Comparison of ENCODE assay signal across 19 cellular contexts in genomic region chr20:57896563-57896962, GRCh38.
"Had no signal": no experiment of that assay in that cellular context is flagged by ENCODE, and none has a peak within 500 bp of the region (broad histone marks: within the 10 kb centered on the region; RNA-seq: fewer than 3 reads in every experiment).

No MANE protein-coding gene starts in this region.

- H3K36me3 ChIP-seq: esophagus muscularis mucosa, gastrocnemius medialis, heart right ventricle, left lung, lower lobe of right lung, ovary, right lobe of liver had no signal

- DNase-seq: cortex of kidney; dorsolateral prefrontal cortex; effector memory CD4-positive, alpha-beta T cell; gastrocnemius medialis; heart right ventricle; kidney glomerular epithelial cell; left lung; lower lobe of right lung; mesenchymal stem cell; midbrain; naive B cell; ovary; stimulated activated CD4-positive, alpha-beta T cell treated with anti-CD3 and anti-CD28 coated beads, Interleukin-12 subunit alpha, Interleukin-12 subunit beta, amount 100 ng/mL, for 4 hours; stimulated activated naive CD4-positive, alpha-beta T cell; trophoblast cell had no signal

- ATAC-seq: gastrocnemius medialis, heart right ventricle, left lung, lower lobe of right lung had no signal

- H3K4me1 ChIP-seq: esophagus muscularis mucosa, gastrocnemius medialis, left lung, lower lobe of right lung had no signal

- H3K27me3 ChIP-seq: gastrocnemius medialis, left lung, ovary, right lobe of liver had no signal

- H3K4me3 ChIP-seq: dorsolateral prefrontal cortex, esophagus muscularis mucosa, gastrocnemius medialis, heart right ventricle, left lung, lower lobe of right lung, ovary, right lobe of liver, skin epidermis had no signal

- H3K27ac ChIP-seq: dorsolateral prefrontal cortex, epithelial cell of prostate, esophagus muscularis mucosa, gastrocnemius medialis, heart right ventricle, left lung, lower lobe of right lung, ovary, skin epidermis had no signal

- H3K9me3 ChIP-seq: esophagus muscularis mucosa, gastrocnemius medialis, heart right ventricle, left lung, lower lobe of right lung, ovary, right lobe of liver had no signal
